Comparison of ENCODE assay signal across 25 cellular contexts in the genomic region with DNA sequence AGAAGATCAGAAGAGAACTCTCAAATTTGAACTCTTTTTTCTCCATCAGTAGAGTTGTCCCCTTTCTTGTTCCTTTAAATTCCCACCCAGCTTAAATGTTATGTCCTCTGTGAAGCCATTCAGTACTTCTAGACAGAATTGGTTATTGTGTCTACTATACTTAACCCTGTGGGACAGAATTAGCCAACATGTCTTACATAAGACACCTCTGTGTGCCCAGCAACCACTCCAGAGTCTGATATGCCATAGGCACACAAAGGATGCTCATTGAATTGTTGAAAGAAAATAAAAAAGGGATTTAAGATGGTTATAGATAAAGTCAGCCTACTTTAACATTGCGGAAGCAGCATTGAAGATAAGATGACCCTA.
"Had no signal": no experiment of that assay in that cellular context is flagged by ENCODE, and none has a peak within 500 bp of the region (broad histone marks: within the 10 kb centered on the region; RNA-seq: fewer than 3 reads in every experiment).

No MANE protein-coding gene starts in this region.

- H3K36me3 Mint-ChIP-seq: natural killer cell treated with Interleukin-12 subunit alpha and Interleukin-12 subunit beta and Interleukin-15 and Interleukin-18, amount 100 ng/mL, for 72 hours had no signal

- H3K4me3 ChIP-seq: hepatocyte, mucosa of descending colon, neural progenitor cell, prostate gland, right atrium auricular region, sigmoid colon, stomach, thyroid gland had no signal

- H3K9me3 Mint-ChIP-seq: effector memory CD8-positive, alpha-beta T cell; naive B cell; natural killer cell treated with Interleukin-12 subunit alpha and Interleukin-12 subunit beta and Interleukin-15 and Interleukin-18, amount 100 ng/mL, for 72 hours; neural progenitor cell; stimulated activated effector memory CD8-positive, alpha-beta T cell treated with anti-CD3 and anti-CD28 coated beads, Interleukin-12 subunit alpha, Interleukin-12 subunit beta, amount 100 ng/mL, for 72 hours had no signal

- H3K27ac ChIP-seq: hepatocyte, neural progenitor cell, prostate gland, right atrium auricular region, sigmoid colon, stomach had no signal

- H3K9me3 ChIP-seq: mucosa of descending colon, prostate gland, right atrium auricular region, sigmoid colon, stomach, thyroid gland had no signal

- H3K4me1 Mint-ChIP-seq: mesothelial cell of epicardium; naive B cell; neural progenitor cell; stimulated activated effector memory CD8-positive, alpha-beta T cell treated with anti-CD3 and anti-CD28 coated beads, Interleukin-12 subunit alpha, Interleukin-12 subunit beta, amount 100 ng/mL, for 72 hours had no signal

- ATAC-seq: effector memory CD8-positive, alpha-beta T cell; mucosa of descending colon; natural killer cell treated with Interleukin-12 subunit alpha and Interleukin-12 subunit beta and Interleukin-15 and Interleukin-18, amount 100 ng/mL, for 72 hours; stimulated activated effector memory CD8-positive, alpha-beta T cell treated with anti-CD3 and anti-CD28 coated beads, Interleukin-12 subunit alpha, Interleukin-12 subunit beta, amount 100 ng/mL, for 72 hours had no signal

- DNase-seq: cerebellar nuclear complex; cortex of kidney; effector memory CD8-positive, alpha-beta T cell; head of caudate nucleus; kidney; mesenchymal stem cell; mucosa of descending colon; naive B cell; nucleus accumbens; sigmoid colon; stimulated activated CD4-positive, alpha-beta T cell treated with anti-CD3 and anti-CD28 coated beads, Interleukin-2, amount 100 ng/mL, for 24 hours; stimulated activated CD4-positive, alpha-beta T cell treated with anti-CD3 and anti-CD28 coated beads, Interleukin-4, amount 100 ng/mL, for 24 hours; stimulated activated naive CD4-positive, alpha-beta T cell treated with Interleukin-2 at 50 U/mL for 16 hours; stomach; trophoblast cell had no signal

- H3K4me3 Mint-ChIP-seq: effector memory CD8-positive, alpha-beta T cell; mesothelial cell of epicardium; naive B cell; natural killer cell treated with Interleukin-12 subunit alpha and Interleukin-12 subunit beta and Interleukin-15 and Interleukin-18, amount 100 ng/mL, for 72 hours; neural progenitor cell; stimulated activated effector memory CD8-positive, alpha-beta T cell treated with anti-CD3 and anti-CD28 coated beads, Interleukin-12 subunit alpha, Interleukin-12 subunit beta, amount 100 ng/mL, for 72 hours had no signal

- H3K4me2 ChIP-seq: hepatocyte, neural progenitor cell had no signal

- FAIRE-seq: endometrium, frontal cortex, kidney had no signal

- H3K9ac ChIP-seq: neural progenitor cell had no signal

- H3K36me3 ChIP-seq: neural progenitor cell, thyroid gland had no signal

- H2AFZ ChIP-seq: hepatocyte, neural progenitor cell had no signal

- H3K27me3 Mint-ChIP-seq: effector memory CD8-positive, alpha-beta T cell; naive B cell; natural killer cell treated with Interleukin-12 subunit alpha and Interleukin-12 subunit beta and Interleukin-15 and Interleukin-18, amount 100 ng/mL, for 72 hours had no signal

- H3K4me1 ChIP-seq: neural progenitor cell, prostate gland, right atrium auricular region, sigmoid colon, stomach had no signal

- H3K27me3 ChIP-seq: hepatocyte, neural progenitor cell, right atrium auricular region, sigmoid colon, stomach, thyroid gland had no signal

- H3K27ac Mint-ChIP-seq: mesothelial cell of epicardium; naive B cell; natural killer cell treated with Interleukin-12 subunit alpha and Interleukin-12 subunit beta and Interleukin-15 and Interleukin-18, amount 100 ng/mL, for 72 hours; neural progenitor cell had no signal
